ENCODE assay signal across 11 cellular contexts in the genomic region with DNA sequence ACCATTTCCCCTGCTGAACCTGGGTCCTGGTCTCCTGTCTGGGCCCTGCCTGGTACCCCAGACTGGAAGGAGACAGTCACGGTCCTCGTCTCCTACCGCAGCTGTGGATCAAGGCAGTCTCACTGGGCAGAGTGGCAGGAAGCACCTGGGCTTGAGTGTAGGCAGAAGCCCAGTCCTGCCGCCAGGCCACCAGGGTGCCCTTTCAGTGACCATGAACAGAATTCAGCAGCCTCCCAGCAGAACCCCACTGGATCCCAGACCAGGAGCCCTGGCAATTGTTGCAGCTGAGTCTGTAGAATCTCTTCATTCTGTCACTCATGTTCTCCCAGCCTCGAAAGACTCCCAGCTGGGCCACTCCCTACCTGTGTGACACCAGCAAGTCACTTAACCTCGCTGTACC. TPM values are rescaled to one million over a fixed set of nuclear protein-coding genes. Genes with fewer than 3 reads are reported as not detected.
A peak's percentile ranks its signal among the peaks of the same experiment; 100 is the strongest.
DNase-seq lines count a peak whose midpoint lies in the region; ATAC-seq and TF ChIP-seq lines count a peak whose summit lies in the region.
"Had no signal": no experiment of that assay in that cellular context is flagged by ENCODE, and none has a peak within 500 bp of the region (broad histone marks: within the 10 kb centered on the region; RNA-seq: fewer than 3 reads in every experiment).

No MANE protein-coding gene starts in this region.

- no peak overlapping the region for H2BK12ac ChIP-seq in H9 (ENCODE audit: insufficient read length, low read depth, low read length)

- H3K27me3 Mint-ChIP-seq in H9 (ENCODE audit: low read depth) = peaks cover 5% of the 10 kb centered on the region
- peaks cover 0 to 2% of the 10 kb centered on the region in 2 donors for H3K27me3 Mint-ChIP-seq in CD4-positive, alpha-beta memory T cell

- H3K36me3 Mint-ChIP-seq in H9 (ENCODE audit: insufficient read depth in 1 of 3, low read depth in 3 of 3) = no peaks in the 10 kb centered on the region
- no peaks in the 10 kb centered on the region for H3K36me3 Mint-ChIP-seq in CD4-positive, alpha-beta memory T cell

- peak overlapping the region in 1 of 3 experiments; percentile 33; a peak in 1 of 7 replicates for H3K27ac Mint-ChIP-seq in H9
- no peak overlapping the region for H3K27ac Mint-ChIP-seq in CD4-positive, alpha-beta memory T cell

- no peak overlapping the region for H3K4ac ChIP-seq in H9 (ENCODE audit: low read depth, low read length)

- CTCF ChIA-PET in CD4-positive, alpha-beta memory T cell (lab: Charles Lee; ENCODE audit: partially characterized antibody) = interaction anchor here (3.0 kb wide), 1 partner anchor 12 kb away, joined by 13 read pairs; no protein-coding TSS in a partner anchor
- CTCF ChIA-PET in SK-N-SH (lab: Yijun Ruan, JAX) = interaction anchor here (1.0 to 2.3 kb wide), 2 partner anchors 55 to 64 kb away, joined by 3 to 5 read pairs; no protein-coding TSS in a partner anchor

- H3K27me3 ChIP-seq in H9 (ENCODE audit: insufficient read depth, low read length) (no peaks in the 10 kb centered on the region), stomach (no peaks in the 10 kb centered on the region), SK-N-SH (ENCODE audit: insufficient read depth) (no peaks in the 10 kb centered on the region)
- no peaks in the 10 kb centered on the region for H3K27me3 ChIP-seq in CD4-positive, alpha-beta memory T cell (ENCODE audit: insufficient read depth, low read length)

- H4K8ac ChIP-seq in H9 (replicated peaks; ENCODE audit: insufficient read length, low read depth, low read length) = no peak overlapping the region

- no peak overlapping the region for H3K4me2 ChIP-seq in H9 (ENCODE audit: insufficient read depth, insufficient read length, low read length)
- H3K4me2 ChIP-seq in SK-N-SH = no peak overlapping the region

- no peak overlapping the region for H3T11ph ChIP-seq in H9 (ENCODE audit: low read length)

- H2AFZ ChIP-seq in H9 (ENCODE audit: low read length) = no peak overlapping the region
- H2AFZ ChIP-seq in SK-N-SH (ENCODE audit: low read depth) = no peak overlapping the region

- peak; percentile 23 for DNase-seq in H9
- peak; percentile 38 for DNase-seq in ecto neural progenitor cell (ENCODE audit: low spot score)
- DNase-seq in mucosa of descending colon = no peak
- DNase-seq in stomach = no peak
- no peak for DNase-seq in CD4-positive, alpha-beta memory T cell
- DNase-seq in SK-N-SH = no peak
- DNase-seq in amniotic stem cell (lab: John Stamatoyannopoulos, UW) = no peak
- DNase-seq: ACHN, DMS 273 treated with DMSO at 0.1 percent for 48 hours, NCI-H187 treated with DMSO at 0.1 percent for 48 hours, NCI-H446 had no signal

- peaks cover 27% of the 10 kb centered on the region for H3F3A ChIP-seq in SK-N-SH (replicated peaks; ENCODE audit: insufficient read depth)

- H2AK5ac ChIP-seq in H9 (ENCODE audit: insufficient read length, low read length) = no peak overlapping the region

- no peaks in the 10 kb centered on the region for H3K23me2 ChIP-seq in H9 (ENCODE audit: insufficient read length, low read depth, low read length, poor library complexity, severe bottlenecking)

- H3K4me3 Mint-ChIP-seq in H9 = no peak overlapping the region
- no peak overlapping the region for H3K4me3 Mint-ChIP-seq in CD4-positive, alpha-beta memory T cell

- H3K18ac ChIP-seq in H9 (ENCODE audit: insufficient read length, low read depth, low read length) = no peak overlapping the region

- H3K9ac ChIP-seq in H9 (ENCODE audit: extremely low read depth, insufficient read length, low read length) (no peak overlapping the region), SK-N-SH (no peak overlapping the region)

- H2BK15ac ChIP-seq in H9 (ENCODE audit: low read depth, low read length) = no peak overlapping the region

- H2BK20ac ChIP-seq in H9 (ENCODE audit: low read depth, low read length, poor library complexity, severe bottlenecking) = no peak overlapping the region

- no peak overlapping the region for H4K91ac ChIP-seq in H9 (ENCODE audit: insufficient read length, low read depth, low read length)

- no peaks in the 10 kb centered on the region for H3K79me1 ChIP-seq in H9 (ENCODE audit: insufficient read depth, low read depth, low read length, poor library complexity, severe bottlenecking)

- no peaks in the 10 kb centered on the region for H3K36me3 ChIP-seq in mucosa of descending colon (ENCODE audit: low read depth)
- no peaks in the 10 kb centered on the region for H3K36me3 ChIP-seq in stomach
- H3K36me3 ChIP-seq in CD4-positive, alpha-beta memory T cell (ENCODE audit: insufficient read depth, low read length) = no peaks in the 10 kb centered on the region
- no peaks in the 10 kb centered on the region for H3K36me3 ChIP-seq in SK-N-SH (replicated peaks in 1 of 2; ENCODE audit: control insufficient read depth in 1 of 2, insufficient read depth in 2 of 2, low read length in 1 of 2)

- TF ChIP-seq POLR2A in stomach (IDR thresholded peaks at IDR 0.05) = no peak

- no peaks in the 10 kb centered on the region for H3K9me3 ChIP-seq in H9 (ENCODE audit: control insufficient read depth, low read depth, low read length)
- no peaks in the 10 kb centered on the region for H3K9me3 ChIP-seq in mucosa of descending colon
- H3K9me3 ChIP-seq in stomach = no peaks in the 10 kb centered on the region
- no peaks in the 10 kb centered on the region for H3K9me3 ChIP-seq in CD4-positive, alpha-beta memory T cell (ENCODE audit: control insufficient read depth in 1 of 2, low read length in 2 of 2)
- H3K9me3 ChIP-seq in SK-N-SH = no peaks in the 10 kb centered on the region

- no peaks in the 10 kb centered on the region; a peak in 1 of 5 replicates for H3K9me3 Mint-ChIP-seq in H9
- no peaks in the 10 kb centered on the region for H3K9me3 Mint-ChIP-seq in CD4-positive, alpha-beta memory T cell

- POLR2A ChIA-PET in CD4-positive, alpha-beta memory T cell (lab: Charles Lee; ENCODE audit: partially characterized antibody) = no interaction called here
- POLR2A ChIA-PET in SK-N-SH (lab: Yijun Ruan, JAX) = no interaction called here

- no peak for TF ChIP-seq RAD21 in SK-N-SH (IDR thresholded peaks at IDR 0.05; ENCODE audit: low read length)

- no peaks in the 10 kb centered on the region for H3K79me2 ChIP-seq in H9 (ENCODE audit: insufficient read depth, low read length)
- H3K79me2 ChIP-seq in SK-N-SH (ENCODE audit: insufficient read depth) = 0 out of 2 replicates have a peak, but pooled peaks cover 4% of the 10 kb centered on the region

- no peak overlapping the region for H2BK120ac ChIP-seq in H9 (ENCODE audit: low read depth, low read length, poor library complexity, severe bottlenecking)

- H3K4me3 ChIP-seq in mucosa of descending colon = no peak overlapping the region
- no peak overlapping the region for H3K4me3 ChIP-seq in stomach
- H3K4me3 ChIP-seq in CD4-positive, alpha-beta memory T cell (ENCODE audit: low read length in 2 of 2) = no peak overlapping the region
- H3K4me3 ChIP-seq in SK-N-SH (ENCODE audit: low read depth in 2 of 2, low read length in 1 of 2) = no peak overlapping the region

- no peak overlapping the region for H3K23ac ChIP-seq in H9 (ENCODE audit: insufficient read length, low read depth, low read length)

- TF ChIP-seq EP300 in stomach (IDR thresholded peaks at IDR 0.05) = no peak
- TF ChIP-seq EP300 in SK-N-SH (IDR thresholded peaks at IDR 0.05; ENCODE audit: borderline replicate concordance in 1 of 2, low read depth in 1 of 2, low read length in 1 of 2) = no peak

- peaks cover 27 to 30% of the 10 kb centered on the region in 2 experiments for H3K4me1 Mint-ChIP-seq in H9
- H3K4me1 Mint-ChIP-seq in CD4-positive, alpha-beta memory T cell = no peaks in the 10 kb centered on the region

- peak; percentile 26 for ATAC-seq in mucosa of descending colon

- no peak overlapping the region for H3K14ac ChIP-seq in H9 (ENCODE audit: insufficient read depth, low read length)

- no peak overlapping the region for H4K5ac ChIP-seq in H9 (ENCODE audit: insufficient read length, low read depth, low read length)

- H3K4me1 ChIP-seq in H9 (ENCODE audit: insufficient read depth, low read length) (peaks cover 3% of the 10 kb centered on the region), mucosa of descending colon (ENCODE audit: low read depth) (peaks cover 41% of the 10 kb centered on the region), stomach (peaks cover 7 to 45% (median 22%) of the 10 kb centered on the region in 4 donors), SK-N-SH (ENCODE audit: control insufficient read depth in 1 of 2, insufficient read depth in 2 of 2, low read depth in 1 of 2, low read length in 1 of 2) (peaks cover 5 to 35% of the 10 kb centered on the region in 2 experiments; a peak in 3 of 4 replicates)
- H3K4me1 ChIP-seq in CD4-positive, alpha-beta memory T cell (ENCODE audit: insufficient read depth, low read length) = no peaks in the 10 kb centered on the region

- H3K9me2 ChIP-seq in SK-N-SH = no peaks in the 10 kb centered on the region

- intact Hi-C loops in mucosa of descending colon (cut with DNase I, micrococcal nuclease) = no loop called here
- intact Hi-C loops in stomach (cut with DNase I; ENCODE audit: low total_unique reads) = loop anchor here (5.0 kb wide), 1 partner anchor 45 kb away; no protein-coding TSS in a partner anchor
- intact Hi-C loops in CD4-positive, alpha-beta memory T cell (cut with micrococcal nuclease) = no loop called here

- no peak for TF ChIP-seq CTCF in H9 (conservative IDR thresholded peaks at IDR 0.05)
- TF ChIP-seq CTCF in mucosa of descending colon (IDR thresholded peaks at IDR 0.05) = no peak
- no peak for TF ChIP-seq CTCF in stomach (IDR thresholded peaks at IDR 0.05)
- no peak for TF ChIP-seq CTCF in SK-N-SH (IDR thresholded peaks at IDR 0.05)

- no CpG with 5 or more reads among the region's 6 CpGs for WGBS in H9 (ENCODE audit: extremely low coverage, insufficient read length, low lambda C conversion rate)
- WGBS in stomach, 5 donors = 50 to 76% (median 61%) methylated on average over 3 to 6 of the region's 6 CpGs
- WGBS in SK-N-SH (ENCODE audit: low lambda C conversion rate) = 90% methylated on average over 4 of the region's 6 CpGs

- H2BK5ac ChIP-seq in H9 (ENCODE audit: insufficient read length, low read length) = no peak overlapping the region

- no peak overlapping the region for H3K27ac ChIP-seq in H9 (ENCODE audit: insufficient read length, low read depth, low read length)
- peak overlapping the region; percentile 37 to 60 (median 54) for H3K27ac ChIP-seq in stomach
- H3K27ac ChIP-seq in CD4-positive, alpha-beta memory T cell (ENCODE audit: low read depth, low read length) = no peak overlapping the region
- H3K27ac ChIP-seq in SK-N-SH (ENCODE audit: low read depth in 2 of 2, low read length in 1 of 2) = no peak overlapping the region

- H4K20me1 ChIP-seq in H9 (ENCODE audit: control insufficient read depth, insufficient read depth, insufficient read length) (no peaks in the 10 kb centered on the region), SK-N-SH (ENCODE audit: insufficient read depth) (no peaks in the 10 kb centered on the region)

- H3K56ac ChIP-seq in H9 (ENCODE audit: insufficient read length, low read depth, low read length) = no peak overlapping the region

RNA-seq across cellular contexts. Expression of a gene that starts 25.5 kb away (rescaled TPM):
- total RNA-seq in H9 (2021) (2.6 and 3.3 TPM in 2 replicates), mucosa of descending colon (100 to 1,000 TPM in 2 of 3 donors, 10 to 100 TPM in 1; 52.7 to 140 (median 108) TPM), stomach (100 to 1,000 TPM in 1 of 5 donors, 10 to 100 TPM in 4; 21.0 to 125 (median 54.2) TPM)
- polyA plus RNA-seq in stomach (10 to 100 TPM; 39.4 to 59.3 (median 40.8) TPM), SK-N-SH (2012; rRNA removed) (5.6 and 14.0 TPM in 2 replicates)
- total RNA-seq in CD4-positive, alpha-beta memory T cell = not detected
- polyA plus RNA-seq in CD4-positive, alpha-beta memory T cell = not detected
- polyA plus RNA-seq in SK-N-SH (2012; cell fraction: cytosol; rRNA removed) = 9.9 and 13.3 TPM in 2 replicates
- polyA plus RNA-seq in SK-N-SH (2012; cell fraction: nucleus; rRNA removed) = 14.7 and 17.4 TPM in 2 replicates

Comparison
In these comparisons a context has a peak if more than half of its experiments do, and no peak if none do; other contexts are left out.
1. DNase-seq: peak in H9 (single experiment) and ecto neural progenitor cell (single experiment); none in mucosa of descending colon (0 of 3), stomach (single experiment), CD4-positive, alpha-beta memory T cell (0 of 5), SK-N-SH (single experiment) and amniotic stem cell (single experiment).
2. H3K27ac ChIP-seq: peak in stomach (5 of 5); none in H9 (single experiment), CD4-positive, alpha-beta memory T cell (single experiment) and SK-N-SH (0 of 2).